21 cellular contexts compared by ENCODE assay signal in the genomic region with DNA sequence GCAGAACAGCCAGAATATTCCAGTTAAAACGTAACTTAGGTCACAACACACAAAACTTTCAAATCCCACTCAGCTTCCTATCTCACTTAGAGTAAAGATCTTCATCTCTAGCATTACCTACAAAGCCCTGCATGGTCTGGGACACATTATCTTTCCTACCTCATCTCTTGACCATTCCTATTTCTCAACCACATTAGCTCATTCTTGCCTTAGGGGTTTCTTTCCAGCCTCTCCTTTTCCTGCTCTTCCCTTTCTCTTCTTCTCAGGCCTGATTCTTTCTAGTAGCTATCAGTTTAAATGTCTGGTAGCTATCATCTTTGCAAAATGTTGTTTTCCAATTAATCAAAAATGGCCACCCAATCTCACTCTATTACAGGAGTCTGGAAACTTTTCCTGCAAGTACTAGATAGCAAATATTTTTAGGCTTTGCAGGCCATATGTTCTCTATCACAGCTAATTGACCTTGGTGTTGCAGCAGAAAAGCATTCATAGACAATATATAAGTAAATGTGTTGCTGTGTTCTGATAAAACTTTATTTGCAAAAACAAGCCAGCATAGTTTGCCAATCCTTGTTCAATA. TPM values are rescaled to one million over a fixed set of nuclear protein-coding genes. Genes with fewer than 3 reads are reported as not detected.
A peak's percentile ranks its signal among the peaks of the same experiment; 100 is the strongest.
DNase-seq lines count a peak whose midpoint lies in the region; ATAC-seq and TF ChIP-seq lines count a peak whose summit lies in the region.
"Had no signal": no experiment of that assay in that cellular context is flagged by ENCODE, and none has a peak within 500 bp of the region (broad histone marks: within the 10 kb centered on the region; RNA-seq: fewer than 3 reads in every experiment).

No MANE protein-coding gene starts in this region.

- no peak overlapping the region for H3K27ac Mint-ChIP-seq in T-helper 2 cell treated with Interferon-gamma antibody and Interleukin-4, amounts not matched to agents 5 μg/mL and 100 μg/mL, for 36 hours
- H3K27ac Mint-ChIP-seq: progenitor cell of endocrine pancreas had no signal

- H4K5ac ChIP-seq in mesendoderm (ENCODE audit: low read length), result no peak overlapping the region

- no peak for TF ChIP-seq CTCF in tibial nerve (IDR thresholded peaks at IDR 0.05)

- no peak overlapping the region for H3K18ac ChIP-seq in mesendoderm (ENCODE audit: low read length)

- no peak for TF ChIP-seq EP300 in tibial nerve (IDR thresholded peaks at IDR 0.05)

- H3K9ac ChIP-seq in GM23248 (no peak overlapping the region), adipocyte (ENCODE audit: low read length) (no peak overlapping the region), mesendoderm (ENCODE audit: low read length) (no peak overlapping the region)

- no peak overlapping the region for H3K4ac ChIP-seq in mesendoderm (ENCODE audit: low read depth, low read length)

- H3K4me3 ChIP-seq in GM23248 (no peak overlapping the region), adipocyte (ENCODE audit: low read length) (no peak overlapping the region), mesendoderm (ENCODE audit: low read length) (no peak overlapping the region), tibial nerve (no peak overlapping the region)
- H3K4me3 ChIP-seq: skin epidermis had no signal

- H3K56ac ChIP-seq in mesendoderm (ENCODE audit: low read length), result no peak overlapping the region

- in situ Hi-C loops in GM23248 (cut with MboI), result no loop called here

- no peak overlapping the region for H4K8ac ChIP-seq in mesendoderm (ENCODE audit: low read depth, low read length)

- H3K79me1 ChIP-seq in mesendoderm (ENCODE audit: low read length), result no peaks in the 10 kb centered on the region

- peaks cover 2% of the 10 kb centered on the region for H3K36me3 Mint-ChIP-seq in T-helper 2 cell treated with Interferon-gamma antibody and Interleukin-4, amounts not matched to agents 5 μg/mL and 100 μg/mL, for 36 hours (ENCODE audit: low read depth)

- WGBS in GM23248 (ENCODE audit: low coverage in 1 of 2, low lambda C conversion rate in 2 of 2, missing lambda C conversion rate in 2 of 2), 2 experiments, result 68 to 70% methylated on average over 1 of the region's 1 CpG
- no CpG with 5 or more reads among the region's 1 CpG for WGBS in mesendoderm (ENCODE audit: extremely low coverage, insufficient coverage, low lambda C conversion rate)
- 94 to 100% methylated on average over 1 of the region's 1 CpG for WGBS in tibial nerve, 2 donors

- H3K4me1 ChIP-seq in GM23248 (ENCODE audit: insufficient read depth) (peaks cover 20% of the 10 kb centered on the region), adipocyte (ENCODE audit: control insufficient read depth, insufficient read depth, low read length) (peaks cover 16% of the 10 kb centered on the region), mesendoderm (ENCODE audit: control insufficient read depth, low read depth, low read length) (no peaks in the 10 kb centered on the region), tibial nerve (no peaks in the 10 kb centered on the region)
- H3K4me1 ChIP-seq: lower lobe of right lung had no signal

- H3K4me1 Mint-ChIP-seq in T-helper 2 cell treated with Interferon-gamma antibody and Interleukin-4, amounts not matched to agents 5 μg/mL and 100 μg/mL, for 36 hours (ENCODE audit: low read depth), result peaks cover 7% of the 10 kb centered on the region

- H2AFZ ChIP-seq in GM23248, result peak overlapping the region; percentile 54

- H3K27me3 Mint-ChIP-seq in T-helper 2 cell treated with Interferon-gamma antibody and Interleukin-4, amounts not matched to agents 5 μg/mL and 100 μg/mL, for 36 hours (ENCODE audit: low read depth), result no peaks in the 10 kb centered on the region
- H3K27me3 Mint-ChIP-seq: progenitor cell of endocrine pancreas had no signal

- H3K79me2 ChIP-seq in GM23248 (ENCODE audit: insufficient read depth), result no peaks in the 10 kb centered on the region
- no peaks in the 10 kb centered on the region for H3K79me2 ChIP-seq in mesendoderm (ENCODE audit: control insufficient read depth, insufficient read depth, low read length)

- ATAC-seq in GM18873 (IDR thresholded peaks at IDR 0.05; ENCODE audit: low FRiP score, unreplicated experiment) (no peak), HG03045 (IDR thresholded peaks at IDR 0.05; ENCODE audit: unreplicated experiment) (no peak)
- ATAC-seq: activated T-cell treated with anti-CD3 and anti-CD28 coated beads, Interleukin-2, amount 50 U/mL, for 4 hours; lower lobe of right lung had no signal

- H3K9me3 Mint-ChIP-seq in T-helper 2 cell treated with Interferon-gamma antibody and Interleukin-4, amounts not matched to agents 5 μg/mL and 100 μg/mL, for 36 hours, result no peaks in the 10 kb centered on the region
- H3K9me3 Mint-ChIP-seq: activated T-cell treated with anti-CD3 and anti-CD28 coated beads, Interleukin-2, amount 50 U/mL, for 4 hours had no signal

- H3K36me3 ChIP-seq in GM23248 (ENCODE audit: low read depth) (no peaks in the 10 kb centered on the region), adipocyte (ENCODE audit: control insufficient read depth, insufficient read depth, low read length, severe bottlenecking) (no peaks in the 10 kb centered on the region), mesendoderm (ENCODE audit: control insufficient read depth, insufficient read depth, low read length) (no peaks in the 10 kb centered on the region), tibial nerve (no peaks in the 10 kb centered on the region)
- H3K36me3 ChIP-seq: esophagus muscularis mucosa, lower lobe of right lung had no signal

- DNase-seq in T-helper 2 cell treated with Interferon-gamma antibody and Interleukin-4, amounts not matched to agents 5 μg/mL and 100 μg/mL, for 36 hours (ENCODE audit: low spot score), result no peak
- DNase-seq in T-helper 2 cell (no peak), GM23248 (peak; percentile 53), adipocyte (ENCODE audit: low read depth) (peak; percentile 73), mesendoderm (peak; percentile 48), tibial nerve (ENCODE audit: low spot score in 2 of 2) (no peak)
- DNase-seq: activated CD4-positive, alpha-beta T cell treated with anti-CD3 and anti-CD28 coated beads, Interleukin-2, amount 50 U/mL, for 4 hours; activated T-cell treated with anti-CD3 and anti-CD28 coated beads, Interleukin-2, amount 50 U/mL, for 4 hours; amygdala; central memory CD4-positive, alpha-beta T cell; DMS153; GOT3; lower lobe of right lung; NCI-H1436 treated with DMSO at 0.1 percent for 48 hours; NCI-H2171 treated with DMSO at 0.1 percent for 48 hours; stimulated activated CD4-positive, alpha-beta T cell treated with anti-CD3 and anti-CD28 coated beads, Interleukin-4, amount 100 ng/mL, for 24 hours had no signal

- no peaks in the 10 kb centered on the region for H4K20me1 ChIP-seq in GM23248 (ENCODE audit: insufficient read depth)

- H2BK15ac ChIP-seq in mesendoderm (replicated peaks; ENCODE audit: low read depth), result no peak overlapping the region

- H2AK5ac ChIP-seq in mesendoderm (ENCODE audit: low read length), result no peak overlapping the region

- H3K4me2 ChIP-seq in GM23248 (ENCODE audit: unreplicated experiment) (no peak overlapping the region), mesendoderm (ENCODE audit: low read length) (no peak overlapping the region)

- no peak for TF ChIP-seq POLR2A in tibial nerve (IDR thresholded peaks at IDR 0.05)

- H3K27ac ChIP-seq in GM23248, result peak overlapping the region; percentile 32; the same call in 1 of the 2 replicates
- no peak overlapping the region for H3K27ac ChIP-seq in mesendoderm (ENCODE audit: low read depth, low read length)
- H3K27ac ChIP-seq in tibial nerve, result no peak overlapping the region
- H3K27ac ChIP-seq: esophagus muscularis mucosa, lower lobe of right lung, skin epidermis had no signal

- no peaks in the 10 kb centered on the region for H3K27me3 ChIP-seq in GM23248 (replicated peaks; ENCODE audit: insufficient read depth)
- H3K27me3 ChIP-seq in adipocyte (replicated peaks; ENCODE audit: control insufficient read depth, insufficient read depth, low read length), result no peaks in the 10 kb centered on the region
- no peaks in the 10 kb centered on the region for H3K27me3 ChIP-seq in mesendoderm (ENCODE audit: insufficient read depth, low read length, poor library complexity)
- H3K27me3 ChIP-seq in tibial nerve, result no peaks in the 10 kb centered on the region
- H3K27me3 ChIP-seq: esophagus muscularis mucosa had no signal

- no peaks in the 10 kb centered on the region for H3K9me2 ChIP-seq in GM23248 (ENCODE audit: insufficient read depth)

- peak overlapping the region; percentile 80 for H3K4me3 Mint-ChIP-seq in T-helper 2 cell treated with Interferon-gamma antibody and Interleukin-4, amounts not matched to agents 5 μg/mL and 100 μg/mL, for 36 hours

- H3K9me3 ChIP-seq in GM23248 (ENCODE audit: low read depth), result no peaks in the 10 kb centered on the region
- no peaks in the 10 kb centered on the region for H3K9me3 ChIP-seq in adipocyte (ENCODE audit: control insufficient read depth, low read length)
- H3K9me3 ChIP-seq in tibial nerve, result no peaks in the 10 kb centered on the region
- H3K9me3 ChIP-seq: esophagus muscularis mucosa, lower lobe of right lung had no signal

- no peak overlapping the region for H2BK5ac ChIP-seq in mesendoderm (ENCODE audit: low read length)

- peaks cover 12% of the 10 kb centered on the region for H3F3A ChIP-seq in GM23248 (ENCODE audit: insufficient read depth)

- H2BK120ac ChIP-seq in mesendoderm (ENCODE audit: low read depth, low read length), result no peak overlapping the region

- H3K23ac ChIP-seq in mesendoderm (ENCODE audit: low read length), result no peak overlapping the region

RNA-seq across cellular contexts. Expression of a gene that starts 15.1 kb away (rescaled TPM):
- 36.6 and 60.7 TPM in 2 replicates for total RNA-seq in GM23248 (2014; rRNA removed; shearing (Covaris generic))
- polyA plus RNA-seq in GM23248 (2016; fragmentation: Nextera tagmentation; extraction: Ambion mirVana), result 36.4 and 41.9 TPM in 2 replicates
- polyA plus RNA-seq in mesendoderm (2013, experiment 1 of 2), result 7.5 TPM
- polyA plus RNA-seq in mesendoderm (2013, experiment 2 of 2), result 8.0 TPM
- 100 to 1,000 TPM; 154 to 177 (median 169) TPM for total RNA-seq in tibial nerve

Comparison
In these comparisons a context has a peak if more than half of its experiments do, and no peak if none do; other contexts are left out.
1. DNase-seq: peak in GM23248 (single experiment), adipocyte (single experiment) and mesendoderm (single experiment); none in T-helper 2 cell treated with Interferon-gamma antibody and Interleukin-4, amounts not matched to agents 5 μg/mL and 100 μg/mL, for 36 hours (single experiment), T-helper 2 cell (0 of 5) and tibial nerve (0 of 2).